ENCODE assay signal across 21 cellular contexts in the genomic region with DNA sequence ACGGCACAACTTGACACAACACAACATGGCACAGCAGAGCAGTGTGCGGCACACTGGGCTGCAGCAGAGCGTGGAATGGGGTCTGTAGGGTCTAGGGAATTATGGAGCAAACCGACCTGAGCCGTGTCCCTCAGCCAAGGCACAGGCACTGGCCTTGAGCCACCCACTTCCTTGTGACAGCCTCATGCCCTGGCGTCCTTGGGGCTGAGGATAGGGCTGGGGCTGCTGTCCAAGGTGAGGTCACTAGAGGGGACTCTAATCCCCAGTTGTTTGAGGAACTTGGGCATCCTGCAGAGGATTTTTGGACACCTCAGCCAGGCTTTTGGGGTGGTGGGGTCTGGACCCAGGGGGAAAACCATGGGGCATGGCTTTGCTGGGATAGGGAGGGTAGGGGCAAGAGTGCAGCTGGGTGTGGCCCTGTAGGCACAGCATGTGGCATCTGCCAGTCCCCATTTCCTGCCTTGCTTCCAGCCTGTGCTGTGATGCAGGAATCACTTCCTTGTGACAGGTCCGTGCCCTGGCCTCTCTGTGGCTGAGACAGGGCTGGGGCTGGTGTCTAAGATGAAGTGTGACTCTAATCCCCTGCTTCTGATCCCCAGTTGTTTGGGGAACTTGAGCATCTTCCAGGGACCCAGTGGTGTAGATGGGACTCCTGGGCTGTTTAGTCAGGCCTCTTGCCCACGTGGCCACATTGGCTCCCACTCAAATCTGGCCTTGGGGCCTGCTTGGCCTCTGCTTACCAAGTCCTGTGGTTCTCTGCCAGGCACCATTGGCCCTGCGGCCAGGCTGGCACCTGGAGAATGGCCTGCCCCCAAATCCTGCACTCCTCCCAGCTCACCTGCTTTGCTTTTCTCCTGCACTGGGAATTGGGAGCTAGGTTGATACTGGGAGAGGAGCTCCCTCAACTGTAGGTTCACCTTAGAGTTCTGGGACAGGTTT.
"Had no signal": no experiment of that assay in that cellular context is flagged by ENCODE, and none has a peak within 500 bp of the region (broad histone marks: within the 10 kb centered on the region; RNA-seq: fewer than 3 reads in every experiment).

No MANE protein-coding gene starts in this region.

- H3K36me3 ChIP-seq: colonic mucosa, esophagus squamous epithelium, right lobe of liver, transverse colon, vagina had no signal

- H3K27ac ChIP-seq: colonic mucosa, epithelial cell of prostate, esophagus squamous epithelium, right lobe of liver, testis, transverse colon, vagina had no signal

- H3K4me3 ChIP-seq: colonic mucosa, esophagus squamous epithelium, right lobe of liver, testis, transverse colon, vagina had no signal

- H3K4me1 ChIP-seq: colonic mucosa, testis, transverse colon had no signal

- H3K9me3 ChIP-seq: colonic mucosa, right lobe of liver, testis, transverse colon, vagina had no signal

- ATAC-seq: activated naive CD8-positive, alpha-beta T cell treated with anti-CD3 and anti-CD28 coated beads, Interleukin-2, amount 50 U/mL, for 24 hours; activated T-cell treated with anti-CD3 and anti-CD28 coated beads, Interleukin-2, amount 50 U/mL, for 4 hours; naive thymus-derived CD8-positive, alpha-beta T cell; right lobe of liver; stimulated activated naive CD8-positive, alpha-beta T cell treated with anti-CD3 and anti-CD28 coated beads, Interleukin-15, Interleukin-2, amounts not matched to agents 100 U/mL and 50 U/mL, for 24 hours had no signal

- H3K27me3 ChIP-seq: colonic mucosa, esophagus squamous epithelium, right lobe of liver, testis, transverse colon, vagina had no signal

- DNase-seq: activated CD4-positive, alpha-beta memory T cell treated with anti-CD3 and anti-CD28 coated beads, Interleukin-2, amount 10 ng/mL, durations not matched to agents 7 days and 5 days; activated CD4-positive, alpha-beta T cell treated with anti-CD3 and anti-CD28 coated beads, Interleukin-2, amount 10 ng/mL, durations not matched to agents 24 days and 14 days; activated CD4-positive, CD25-positive, alpha-beta regulatory T cell treated with anti-CD3 and anti-CD28 coated beads, Interleukin-2, amount 50 U/mL, for 72 hours; activated CD8-positive, alpha-beta memory T cell treated with anti-CD3 and anti-CD28 coated beads, Interleukin-2, amount 50 U/mL, for 48 hours; activated naive CD8-positive, alpha-beta T cell treated with anti-CD3 and anti-CD28 coated beads, Interleukin-2, amount 50 U/mL, for 24 hours; activated T-cell treated with anti-CD3 and anti-CD28 coated beads, Interleukin-2, amount 50 U/mL, for 4 hours; colonic mucosa; effector CD8-positive, alpha-beta T cell; esophagus squamous epithelium; foreskin melanocyte; midbrain; naive thymus-derived CD8-positive, alpha-beta T cell; nucleus accumbens; right lobe of liver; stimulated activated CD4-positive, alpha-beta T cell treated with anti-CD3 and anti-CD28 coated beads, Interleukin-2, amount 100 ng/mL, for 48 hours; stimulated activated naive CD8-positive, alpha-beta T cell treated with anti-CD3 and anti-CD28 coated beads, Interleukin-15, Interleukin-2, amounts not matched to agents 100 U/mL and 50 U/mL, for 24 hours; T-helper 2 cell; testis; transverse colon had no signal
